1 cellular context compared by ENCODE assay signal in the genomic region with DNA sequence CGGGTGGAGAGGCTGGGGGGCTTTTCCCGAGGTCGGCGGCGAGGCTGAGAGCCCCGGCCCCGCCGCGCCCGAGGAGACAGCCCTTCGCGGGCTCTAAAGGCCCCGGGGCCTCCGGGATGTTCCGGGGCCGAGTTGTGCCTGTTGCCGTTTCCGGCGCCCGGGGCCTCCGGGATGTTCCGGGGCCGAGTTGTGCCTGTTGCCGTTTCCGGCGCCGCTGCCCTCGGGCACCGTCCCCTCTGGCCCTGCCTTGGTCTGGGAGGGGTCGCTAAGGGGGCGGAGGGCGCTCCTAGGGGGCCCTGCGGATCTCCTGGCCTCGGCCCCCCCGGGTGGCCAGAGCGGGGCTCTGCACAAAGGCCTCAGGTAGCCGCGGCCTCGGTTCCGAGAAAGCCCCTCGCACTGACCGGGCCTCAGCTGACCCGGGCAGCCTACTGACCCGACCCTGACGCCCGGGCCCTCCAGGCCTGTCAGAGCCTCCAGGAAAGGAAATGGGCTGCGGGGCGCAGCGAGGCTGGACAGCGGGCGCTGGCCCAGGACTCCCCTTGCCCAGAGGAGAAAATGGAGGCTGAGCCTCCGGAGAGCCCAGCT.
TF ChIP-seq lines count a peak whose summit lies in the region.

No MANE protein-coding gene starts in this region.

TF ChIP-seq in K562, 482 proteins besides CTCF, POLR2A, EP300 and RAD21 (continued from another document):
- TF ChIP-seq, protein P1, sequence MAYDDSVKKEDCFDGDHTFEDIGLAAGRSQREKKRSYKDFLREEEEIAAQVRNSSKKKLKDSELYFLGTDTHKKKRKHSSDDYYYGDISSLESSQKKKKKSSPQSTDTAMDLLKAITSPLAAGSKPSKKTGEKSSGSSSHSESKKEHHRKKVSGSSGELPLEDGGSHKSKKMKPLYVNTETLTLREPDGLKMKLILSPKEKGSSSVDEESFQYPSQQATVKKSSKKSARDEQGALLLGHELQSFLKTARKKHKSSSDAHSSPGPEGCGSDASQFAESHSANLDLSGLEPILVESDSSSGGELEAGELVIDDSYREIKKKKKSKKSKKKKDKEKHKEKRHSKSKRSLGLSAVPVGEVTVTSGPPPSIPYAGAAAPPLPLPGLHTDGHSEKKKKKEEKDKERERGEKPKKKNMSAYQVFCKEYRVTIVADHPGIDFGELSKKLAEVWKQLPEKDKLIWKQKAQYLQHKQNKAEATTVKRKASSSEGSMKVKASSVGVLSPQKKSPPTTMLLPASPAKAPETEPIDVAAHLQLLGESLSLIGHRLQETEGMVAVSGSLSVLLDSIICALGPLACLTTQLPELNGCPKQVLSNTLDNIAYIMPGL (CRISPR knock-in tag; IDR thresholded peaks at IDR 0.05) = no peak
- no peak for TF ChIP-seq RAD51 (IDR thresholded peaks at IDR 0.05; ENCODE audit: borderline replicate concordance, low read depth)
- TF ChIP-seq GATAD2B (IDR thresholded peaks at IDR 0.05; ENCODE audit: borderline replicate concordance) = no peak; the same call in 1 of the 2 replicates
- no peak for TF ChIP-seq CSDE1 (IDR thresholded peaks at IDR 0.05)
- TF ChIP-seq KLF6 (CRISPR knock-in tag; IDR thresholded peaks at IDR 0.05; ENCODE audit: borderline replicate concordance) = no peak
- no peak for TF ChIP-seq ZNF583 (CRISPR knock-in tag; IDR thresholded peaks at IDR 0.05)
- no peak for TF ChIP-seq TARDBP (IDR thresholded peaks at IDR 0.05)
- TF ChIP-seq, protein P2, sequence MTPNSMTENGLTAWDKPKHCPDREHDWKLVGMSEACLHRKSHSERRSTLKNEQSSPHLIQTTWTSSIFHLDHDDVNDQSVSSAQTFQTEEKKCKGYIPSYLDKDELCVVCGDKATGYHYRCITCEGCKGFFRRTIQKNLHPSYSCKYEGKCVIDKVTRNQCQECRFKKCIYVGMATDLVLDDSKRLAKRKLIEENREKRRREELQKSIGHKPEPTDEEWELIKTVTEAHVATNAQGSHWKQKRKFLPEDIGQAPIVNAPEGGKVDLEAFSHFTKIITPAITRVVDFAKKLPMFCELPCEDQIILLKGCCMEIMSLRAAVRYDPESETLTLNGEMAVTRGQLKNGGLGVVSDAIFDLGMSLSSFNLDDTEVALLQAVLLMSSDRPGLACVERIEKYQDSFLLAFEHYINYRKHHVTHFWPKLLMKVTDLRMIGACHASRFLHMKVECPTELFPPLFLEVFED (CRISPR knock-in tag; conservative IDR thresholded peaks at IDR 0.05) = no peak
- TF ChIP-seq PHB2 (IDR thresholded peaks at IDR 0.05; ENCODE audit: low read depth) = no peak
- TF ChIP-seq HBP1 (CRISPR knock-in tag; IDR thresholded peaks at IDR 0.05) = no peak
- TF ChIP-seq, protein P3, sequence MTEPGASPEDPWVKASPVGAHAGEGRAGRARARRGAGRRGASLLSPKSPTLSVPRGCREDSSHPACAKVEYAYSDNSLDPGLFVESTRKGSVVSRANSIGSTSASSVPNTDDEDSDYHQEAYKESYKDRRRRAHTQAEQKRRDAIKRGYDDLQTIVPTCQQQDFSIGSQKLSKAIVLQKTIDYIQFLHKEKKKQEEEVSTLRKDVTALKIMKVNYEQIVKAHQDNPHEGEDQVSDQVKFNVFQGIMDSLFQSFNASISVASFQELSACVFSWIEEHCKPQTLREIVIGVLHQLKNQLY (CRISPR knock-in tag; conservative IDR thresholded peaks at IDR 0.05) = no peak
- TF ChIP-seq NFE2 (IDR thresholded peaks at IDR 0.05; ENCODE audit: low read depth) = no peak
- TF ChIP-seq NCOR1 (IDR thresholded peaks at IDR 0.05) = no peak
- TF ChIP-seq ETS1 (conservative IDR thresholded peaks at IDR 0.05; ENCODE audit: control insufficient read depth, low read depth, low read length) = 0 out of 2 replicates have a peak, but pooled peaks have one; percentile 10
- no peak for TF ChIP-seq MXI1 (IDR thresholded peaks at IDR 0.05; ENCODE audit: low read depth, low read length)
- peak; percentile 6 for TF ChIP-seq HMGN3 (IDR thresholded peaks at IDR 0.05; ENCODE audit: borderline replicate concordance, extremely low read depth, insufficient read length, low read depth, low read length)
- peak; percentile 61 for TF ChIP-seq FIP1L1 (IDR thresholded peaks at IDR 0.05; ENCODE audit: low read depth, low read length, poor library complexity, severe bottlenecking)
- no peak for TF ChIP-seq CREB1 (IDR thresholded peaks at IDR 0.05)
- TF ChIP-seq CREB1 (CRISPR knock-in tag; IDR thresholded peaks at IDR 0.05) = no peak
- no peak for TF ChIP-seq PHF21A (IDR thresholded peaks at IDR 0.05; ENCODE audit: borderline replicate concordance, low read depth)
- no peak for TF ChIP-seq MCM2 (IDR thresholded peaks at IDR 0.05; ENCODE audit: low read depth)
- TF ChIP-seq GABPA (tag; conservative IDR thresholded peaks at IDR 0.05; ENCODE audit: low read depth) = peak; percentile 59
- TF ChIP-seq COPS2 (conservative IDR thresholded peaks at IDR 0.05) = no peak
- TF ChIP-seq, protein P4, sequence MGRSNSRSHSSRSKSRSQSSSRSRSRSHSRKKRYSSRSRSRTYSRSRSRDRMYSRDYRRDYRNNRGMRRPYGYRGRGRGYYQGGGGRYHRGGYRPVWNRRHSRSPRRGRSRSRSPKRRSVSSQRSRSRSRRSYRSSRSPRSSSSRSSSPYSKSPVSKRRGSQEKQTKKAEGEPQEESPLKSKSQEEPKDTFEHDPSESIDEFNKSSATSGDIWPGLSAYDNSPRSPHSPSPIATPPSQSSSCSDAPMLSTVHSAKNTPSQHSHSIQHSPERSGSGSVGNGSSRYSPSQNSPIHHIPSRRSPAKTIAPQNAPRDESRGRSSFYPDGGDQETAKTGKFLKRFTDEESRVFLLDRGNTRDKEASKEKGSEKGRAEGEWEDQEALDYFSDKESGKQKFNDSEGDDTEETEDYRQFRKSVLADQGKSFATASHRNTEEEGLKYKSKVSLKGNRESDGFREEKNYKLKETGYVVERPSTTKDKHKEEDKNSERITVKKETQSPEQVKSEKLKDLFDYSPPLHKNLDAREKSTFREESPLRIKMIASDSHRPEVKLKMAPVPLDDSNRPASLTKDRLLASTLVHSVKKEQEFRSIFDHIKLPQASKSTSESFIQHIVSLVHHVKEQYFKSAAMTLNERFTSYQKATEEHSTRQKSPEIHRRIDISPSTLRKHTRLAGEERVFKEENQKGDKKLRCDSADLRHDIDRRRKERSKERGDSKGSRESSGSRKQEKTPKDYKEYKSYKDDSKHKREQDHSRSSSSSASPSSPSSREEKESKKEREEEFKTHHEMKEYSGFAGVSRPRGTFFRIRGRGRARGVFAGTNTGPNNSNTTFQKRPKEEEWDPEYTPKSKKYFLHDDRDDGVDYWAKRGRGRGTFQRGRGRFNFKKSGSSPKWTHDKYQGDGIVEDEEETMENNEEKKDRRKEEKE (IDR thresholded peaks at IDR 0.05; ENCODE audit: borderline replicate concordance in 1 of 2, control insufficient read depth in 1 of 2, low read depth in 2 of 2, low read length in 1 of 2) = no peak
- no peak for TF ChIP-seq ETV6 (IDR thresholded peaks at IDR 0.05; ENCODE audit: borderline replicate concordance in 1 of 2, low read depth in 2 of 2, low read length in 1 of 2)
- TF ChIP-seq ETV6 (CRISPR knock-in tag; IDR thresholded peaks at IDR 0.05; ENCODE audit: borderline replicate concordance) = no peak
- TF ChIP-seq ELF2 (CRISPR knock-in tag; IDR thresholded peaks at IDR 0.05) = no peak
- TF ChIP-seq ZNF239 (CRISPR knock-in tag; IDR thresholded peaks at IDR 0.05) = no peak
- TF ChIP-seq RBFOX2 (IDR thresholded peaks at IDR 0.05; ENCODE audit: low read depth, low read length) = peak; percentile 37
